Comparison of ENCODE assay signal across 11 cellular contexts in genomic region chr10:110820321-110820814, GRCh38. TPM values are rescaled to one million over a fixed set of nuclear protein-coding genes. Genes with fewer than 3 reads are reported as not detected.
A peak's percentile ranks its signal among the peaks of the same experiment; 100 is the strongest.
DNase-seq lines count a peak whose midpoint lies in the region; ATAC-seq, FAIRE-seq and TF ChIP-seq lines count a peak whose summit lies in the region.
"Had no signal": no experiment of that assay in that cellular context is flagged by ENCODE, and none has a peak within 500 bp of the region (broad histone marks: within the 10 kb centered on the region; RNA-seq: fewer than 3 reads in every experiment).

No MANE protein-coding gene starts in this region.

- H3K9me3 Mint-ChIP-seq in mesothelial cell of epicardium (no peaks in the 10 kb centered on the region), progenitor cell of endocrine pancreas (ENCODE audit: low read depth) (no peaks in the 10 kb centered on the region)
- H3K9me3 Mint-ChIP-seq: activated naive CD4-positive, alpha-beta T cell treated with anti-CD3 and anti-CD28 coated beads, Interleukin-2, amount 50 U/mL, for 24 hours had no signal

- dilution Hi-C loops in endothelial cell of umbilical vein (cut with MboI; ENCODE audit: extremely low pct_ligation_motif_present, low sequenced_read_pairs), result no loop called here

- TF ChIP-seq CTCF in endothelial cell of umbilical vein (IDR thresholded peaks at IDR 0.05; ENCODE audit: extremely low read depth in 1 of 2, insufficient read depth in 1 of 2, low read depth in 1 of 2, low read length in 2 of 2) (no peak), mesothelial cell of epicardium (IDR thresholded peaks at IDR 0.05; ENCODE audit: unreplicated experiment) (no peak), progenitor cell of endocrine pancreas (IDR thresholded peaks at IDR 0.05; ENCODE audit: unreplicated experiment) (no peak)

- no peaks in the 10 kb centered on the region for H3K9me1 ChIP-seq in endothelial cell of umbilical vein (replicated peaks; ENCODE audit: control insufficient read depth, extremely low read depth, insufficient read depth, low read length)

- TF ChIP-seq POLR2A in endothelial cell of umbilical vein (IDR thresholded peaks at IDR 0.05; ENCODE audit: low read depth, low read length), result no peak

- CTCF ChIA-PET in endothelial cell of umbilical vein (lab: Charles Lee), result interaction anchor here (0.9 kb wide), 1 partner anchor 74 kb away, joined by 3 read pairs; no protein-coding TSS in a partner anchor

- no peak for FAIRE-seq in endothelial cell of umbilical vein (lab: Jason Lieb, UNC)
- FAIRE-seq: K562 had no signal

- POLR2A ChIA-PET in endothelial cell of umbilical vein (lab: Charles Lee), result no interaction called here

- ATAC-seq in GM21447 (IDR thresholded peaks at IDR 0.05; ENCODE audit: unreplicated experiment), result no peak
- ATAC-seq: K562 had no signal

- H3K27ac ChIP-seq in endothelial cell of umbilical vein (ENCODE audit: insufficient read depth, low read depth, low read length) (no peak overlapping the region), substantia nigra (ENCODE audit: low read depth, low read length, poor library complexity, severe bottlenecking) (no peak overlapping the region)

- intact Hi-C loops in endothelial cell of umbilical vein (cut with micrococcal nuclease), result no loop called here

- no peaks in the 10 kb centered on the region for H3K79me2 ChIP-seq in endothelial cell of umbilical vein (ENCODE audit: control insufficient read depth, insufficient read depth, low read length)

- H3K4me1 ChIP-seq in endothelial cell of umbilical vein (ENCODE audit: control insufficient read depth, extremely low read depth, insufficient read depth, low read length), result no peaks in the 10 kb centered on the region

- H3K9me3 ChIP-seq in MG63 (no peaks in the 10 kb centered on the region), endothelial cell of umbilical vein (replicated peaks; ENCODE audit: control insufficient read depth, insufficient read depth, low read length) (no peaks in the 10 kb centered on the region)

- H3K36me3 ChIP-seq in MG63 (no peaks in the 10 kb centered on the region), endothelial cell of umbilical vein (ENCODE audit: control insufficient read depth in 2 of 2, extremely low read depth in 1 of 2, insufficient read depth in 2 of 2, low read length in 2 of 2) (no peaks in the 10 kb centered on the region)

- no peak overlapping the region for H3K4me2 ChIP-seq in endothelial cell of umbilical vein (ENCODE audit: insufficient read depth, low read length)

- H3K4me1 Mint-ChIP-seq in mesothelial cell of epicardium (peaks cover 55% of the 10 kb centered on the region), progenitor cell of endocrine pancreas (ENCODE audit: low read depth) (peaks cover 45% of the 10 kb centered on the region)

- no peak overlapping the region for H3K9ac ChIP-seq in endothelial cell of umbilical vein (replicated peaks; ENCODE audit: extremely low read depth, insufficient read depth, low read length)

- H3K27me3 Mint-ChIP-seq in mesothelial cell of epicardium (ENCODE audit: low read depth) (no peaks in the 10 kb centered on the region), progenitor cell of endocrine pancreas (no peaks in the 10 kb centered on the region)
- H3K27me3 Mint-ChIP-seq: activated naive CD4-positive, alpha-beta T cell treated with anti-CD3 and anti-CD28 coated beads, Interleukin-2, amount 50 U/mL, for 24 hours had no signal

- H3K36me3 Mint-ChIP-seq in mesothelial cell of epicardium (peaks cover 6% of the 10 kb centered on the region), progenitor cell of endocrine pancreas (ENCODE audit: insufficient read depth) (no peaks in the 10 kb centered on the region)
- H3K36me3 Mint-ChIP-seq: activated naive CD4-positive, alpha-beta T cell treated with anti-CD3 and anti-CD28 coated beads, Interleukin-2, amount 50 U/mL, for 24 hours had no signal

- DNase-seq in MG63 (peak; percentile 26), endothelial cell of umbilical vein (ENCODE audit: low read depth, low spot score) (peak; percentile 32), mesothelial cell of epicardium (ENCODE audit: low spot score in 2 of 2, unreplicated experiment in 2 of 2) (no peak), substantia nigra (lab: John Stamatoyannopoulos, UW) (peak in 26 of 49 donors; percentile 6 to 90 (median 30)), NCI-H128 (lab: John Stamatoyannopoulos, UW; ENCODE audit: unreplicated experiment) (no peak), progenitor cell of endocrine pancreas (ENCODE audit: low spot score, unreplicated experiment) (no peak), NCI-H187 treated with DMSO at 0.1 percent for 48 hours (lab: John Stamatoyannopoulos, UW) (no peak)
- DNase-seq: stimulated activated naive CD4-positive, alpha-beta T cell treated with Interleukin-2 at 50 U/mL for 16 hours had no signal

- no peaks in the 10 kb centered on the region for H3K27me3 ChIP-seq in MG63
- H3K27me3 ChIP-seq in endothelial cell of umbilical vein (ENCODE audit: control insufficient read depth in 2 of 2, insufficient read depth in 2 of 2, low read length in 2 of 2), result peaks cover 0 to 4% of the 10 kb centered on the region in 2 experiments

- BruUV-seq in endothelial cell of umbilical vein (replicated peaks; lab: Mats Ljungman, UMichigan), result no TSS peak

- no peaks in the 10 kb centered on the region for H4K20me1 ChIP-seq in endothelial cell of umbilical vein (replicated peaks; ENCODE audit: control insufficient read depth, extremely low read depth, insufficient read depth, low read length)

- no peak overlapping the region for H3K4me3 ChIP-seq in MG63
- H3K4me3 ChIP-seq in endothelial cell of umbilical vein (replicated peaks in 1 of 3; ENCODE audit: insufficient read depth in 1 of 3, low read depth in 1 of 3, low read length in 3 of 3), result no peak overlapping the region
- H3K4me3 ChIP-seq: K562 had no signal

- peak overlapping the region; percentile 77 for H3K27ac Mint-ChIP-seq in mesothelial cell of epicardium
- H3K27ac Mint-ChIP-seq in progenitor cell of endocrine pancreas, result no peak overlapping the region
- H3K27ac Mint-ChIP-seq: activated naive CD4-positive, alpha-beta T cell treated with anti-CD3 and anti-CD28 coated beads, Interleukin-2, amount 50 U/mL, for 24 hours had no signal

- no peak overlapping the region for H2AFZ ChIP-seq in endothelial cell of umbilical vein (ENCODE audit: low read depth, low read length)

- H3K4me3 Mint-ChIP-seq in mesothelial cell of epicardium (no peak overlapping the region), progenitor cell of endocrine pancreas (ENCODE audit: low read depth) (no peak overlapping the region)
- H3K4me3 Mint-ChIP-seq: activated naive CD4-positive, alpha-beta T cell treated with anti-CD3 and anti-CD28 coated beads, Interleukin-2, amount 50 U/mL, for 24 hours had no signal

TF ChIP-seq in endothelial cell of umbilical vein, 7 proteins besides CTCF, POLR2A, EP300 and RAD21:
- no peak for TF ChIP-seq MYC (IDR thresholded peaks at IDR 0.05; ENCODE audit: low read depth, low read length)
- TF ChIP-seq MAX (IDR thresholded peaks at IDR 0.05; ENCODE audit: insufficient read depth, insufficient read length), result no peak
- no peak for TF ChIP-seq GATA2 (IDR thresholded peaks at IDR 0.05; ENCODE audit: insufficient read depth, insufficient read length, low read depth, low read length)
- TF ChIP-seq EZH2 (IDR thresholded peaks at IDR 0.05; ENCODE audit: borderline replicate concordance, low read depth, low read length, severe bottlenecking), result no peak
- no peak for TF ChIP-seq POLR2AphosphoS5 (IDR thresholded peaks at IDR 0.05; ENCODE audit: insufficient read depth, low read depth, low read length)
- TF ChIP-seq FOS (IDR thresholded peaks at IDR 0.05; ENCODE audit: borderline replicate concordance, insufficient read depth, low read length), result no peak
- no peak for TF ChIP-seq JUN (IDR thresholded peaks at IDR 0.05; ENCODE audit: borderline replicate concordance, insufficient read depth, insufficient read length, low read depth)

RNA-seq across cellular contexts. Expression of gene PDCD4, which starts 51.4 kb away (rescaled TPM):
- total RNA-seq in MG63 (2014; rRNA removed; shearing (Covaris generic); ENCODE audit: low replicate concordance), result 20.0 and 25.8 TPM in 2 replicates
- total RNA-seq in endothelial cell of umbilical vein (46.1 and 47.9 TPM in 2 replicates), mesothelial cell of epicardium (142 to 157 TPM (median 145 TPM) in 3 replicates), progenitor cell of endocrine pancreas (152 and 172 TPM in 2 replicates)
- 8.0 and 14.4 TPM in 2 replicates for polyA plus RNA-seq in endothelial cell of umbilical vein
- polyA plus RNA-seq in endothelial cell of umbilical vein (2011; cell fraction: cytosol; rRNA removed), result 22.5 and 25.6 TPM in 2 replicates
- 24.6 and 37.0 TPM in 2 replicates for polyA plus RNA-seq in endothelial cell of umbilical vein (2011; cell fraction: nucleus; rRNA removed)
- 90.2 and 102 TPM in 2 replicates for polyA plus RNA-seq in endothelial cell of umbilical vein (2012)
- polyA minus RNA-seq in endothelial cell of umbilical vein, result 18.2 and 20.4 TPM in 2 replicates
- polyA minus RNA-seq in endothelial cell of umbilical vein (2011; cell fraction: cytosol; rRNA and poly(A)+ RNA removed), result 38.9 TPM
- polyA minus RNA-seq in endothelial cell of umbilical vein (2011; cell fraction: nucleus; rRNA and poly(A)+ RNA removed), result 34.4 and 40.4 TPM in 2 replicates

Comparison
In these comparisons a context has a peak if more than half of its experiments do, and no peak if none do; other contexts are left out.
1. DNase-seq: peak in MG63 (single experiment), endothelial cell of umbilical vein (single experiment) and substantia nigra (26 of 49); none in mesothelial cell of epicardium (0 of 2), NCI-H128 (single experiment), progenitor cell of endocrine pancreas (single experiment) and NCI-H187 treated with DMSO at 0.1 percent for 48 hours (single experiment).